ENCODE assay signal across 12 cellular contexts in genomic region chr19:39307233-39307821, GRCh38. TPM values are rescaled to one million over a fixed set of nuclear protein-coding genes. Genes with fewer than 3 reads are reported as not detected.
DNase-seq lines count a peak whose midpoint lies in the region; ATAC-seq and TF ChIP-seq lines count a peak whose summit lies in the region.
"Had no signal": no experiment of that assay in that cellular context is flagged by ENCODE, and none has a peak within 500 bp of the region (broad histone marks: within the 10 kb centered on the region; RNA-seq: fewer than 3 reads in every experiment).

No MANE protein-coding gene starts in this region.

- DNase-seq in EH (ENCODE audit: low read depth) = peak; percentile 9
- peak; percentile 35 for DNase-seq in NCI-H510A (lab: John Stamatoyannopoulos, UW)
- DNase-seq in T-helper 2 cell = no peak
- no peak for DNase-seq in stimulated activated CD4-positive, alpha-beta T cell treated with anti-CD3 and anti-CD28 coated beads, Interleukin-4, amount 100 ng/mL, for 1 hour
- DNase-seq in NCI-H1048 (lab: John Stamatoyannopoulos, UW) = no peak
- DNase-seq in NCI-H774 (lab: John Stamatoyannopoulos, UW) = no peak
- DNase-seq: activated CD8-positive, alpha-beta memory T cell treated with anti-CD3 and anti-CD28 coated beads for 24 hours; stimulated activated naive CD4-positive, alpha-beta T cell treated with Interleukin-2 at 50 U/mL for 16 hours had no signal

- no peak overlapping the region for H3K27ac ChIP-seq in gastroesophageal sphincter

- ATAC-seq in gastroesophageal sphincter = peak; percentile 43

- H3K4me1 ChIP-seq in gastroesophageal sphincter (peaks cover 0 to 16% (median 7%) of the 10 kb centered on the region in 3 donors), neuron (ENCODE audit: insufficient read depth, low read length) (peaks cover 11% of the 10 kb centered on the region)

- no peak for TF ChIP-seq CTCF in gastroesophageal sphincter (IDR thresholded peaks at IDR 0.05)

- H2AFZ ChIP-seq in neuron (ENCODE audit: low read depth, low read length) = peak overlapping the region; percentile 71

- H3K4me3 ChIP-seq in gastroesophageal sphincter (peak overlapping the region in 1 of 2 donors; percentile 22), neuron (ENCODE audit: low read length) (peak overlapping the region; percentile 24)

- H3K9me3 ChIP-seq in gastroesophageal sphincter = no peaks in the 10 kb centered on the region
- H3K9me3 ChIP-seq in neuron (ENCODE audit: low read length) = no peaks in the 10 kb centered on the region

- peaks cover 87% of the 10 kb centered on the region for H3K27me3 ChIP-seq in gastroesophageal sphincter
- H3K27me3 ChIP-seq in neuron (ENCODE audit: insufficient read depth, low read length) = peaks cover 43% of the 10 kb centered on the region

- TF ChIP-seq POLR2A in gastroesophageal sphincter (IDR thresholded peaks at IDR 0.05) = no peak

- WGBS in gastroesophageal sphincter (ENCODE audit: low coverage in 1 of 2), 2 donors = 0% methylated on average over 3 of the region's 62 CpGs; no CpG with 5 or more reads in 1 of the 2 donors

- TF ChIP-seq EP300 in gastroesophageal sphincter (IDR thresholded peaks at IDR 0.05) = no peak

- H3K36me3 ChIP-seq in gastroesophageal sphincter (no peaks in the 10 kb centered on the region), neuron (ENCODE audit: insufficient read depth, low read length) (no peaks in the 10 kb centered on the region)

RNA-seq across cellular contexts. Expression of gene IFNL1, which starts 11.1 kb away (rescaled TPM):
- total RNA-seq in gastroesophageal sphincter = not detected
- total RNA-seq: dermis microvascular lymphatic vessel endothelial cell had no signal

RNA-seq across cellular contexts. Expression of gene LRFN1, which starts 13.3 kb away (rescaled TPM):
- total RNA-seq in gastroesophageal sphincter = 1 to 10 TPM in 2 of 4 donors, under 1 TPM in 2; 0.16 to 1.5 (median 1.1) TPM

RNA-seq across cellular contexts. Expression of gene GMFG, which starts 28.5 kb away (rescaled TPM):
- 10 to 100 TPM in 3 of 4 donors, 1 to 10 TPM in 1; 5.2 to 19.5 (median 14.8) TPM for total RNA-seq in gastroesophageal sphincter

RNA-seq across cellular contexts. Expression of gene SAMD4B, which starts 34.9 kb away (rescaled TPM):
- 100 to 1,000 TPM in 1 of 4 donors, 10 to 100 TPM in 3; 68.2 to 121 (median 92.8) TPM for total RNA-seq in gastroesophageal sphincter

RNA-seq across cellular contexts. Expression of gene IFNL2, which starts 39.1 kb away (rescaled TPM):
- not detected for total RNA-seq in gastroesophageal sphincter
- total RNA-seq: dermis microvascular lymphatic vessel endothelial cell; natural killer cell treated with Interleukin-12 subunit alpha and Interleukin-12 subunit beta and Interleukin-15 and Interleukin-18, amount 100 ng/mL, for 72 hours had no signal

Comparison
In these comparisons a context has a peak if more than half of its experiments do, and no peak if none do; other contexts are left out.
1. DNase-seq: peak in EH (single experiment) and NCI-H510A (single experiment); none in T-helper 2 cell (0 of 5), stimulated activated CD4-positive, alpha-beta T cell treated with anti-CD3 and anti-CD28 coated beads, Interleukin-4, amount 100 ng/mL, for 1 hour (single experiment), NCI-H1048 (single experiment) and NCI-H774 (single experiment).